Comparison of ENCODE assay signal across 8 cellular contexts in genomic region chr12:118373628-118374027, GRCh38. TPM values are rescaled to one million over a fixed set of nuclear protein-coding genes. Genes with fewer than 3 reads are reported as not detected.
A peak's percentile ranks its signal among the peaks of the same experiment; 100 is the strongest.
DNase-seq lines count a peak whose midpoint lies in the region; ATAC-seq, FAIRE-seq and TF ChIP-seq lines count a peak whose summit lies in the region.

No MANE protein-coding gene starts in this region.

- no peaks in the 10 kb centered on the region for H3K27me3 ChIP-seq in Caco-2 (replicated peaks; ENCODE audit: control insufficient read depth, insufficient read depth, low read length)
- H3K27me3 ChIP-seq in PC-9 (ENCODE audit: insufficient read depth, low read depth) = no peaks in the 10 kb centered on the region
- H3K27me3 ChIP-seq in pancreas = no peaks in the 10 kb centered on the region

- H3K4me1 ChIP-seq in Caco-2 (peaks cover 7% of the 10 kb centered on the region; the same call in 1 of the 2 replicates), PC-9 (replicated peaks; ENCODE audit: insufficient read depth) (peaks cover 30% of the 10 kb centered on the region), pancreas (peaks cover 7 to 15% (median 12%) of the 10 kb centered on the region in 3 donors)

- no peak for FAIRE-seq in pancreas (lab: Jason Lieb, UNC)

- no peaks in the 10 kb centered on the region for H3K9me3 ChIP-seq in Caco-2
- no peaks in the 10 kb centered on the region for H3K9me3 ChIP-seq in PC-9 (ENCODE audit: insufficient read depth, low read depth)
- H3K9me3 ChIP-seq in pancreas = no peaks in the 10 kb centered on the region

- DNase-seq in Caco-2 (no peak), PC-9 (no peak), epithelial cell of prostate (ENCODE audit: low read depth, low spot score) (no peak), pancreas (no peak), GM19238 (ENCODE audit: insufficient read length, low spot score) (no peak), kidney glomerular epithelial cell (lab: John Stamatoyannopoulos, UW) (no peak)

- H3K9me3 Mint-ChIP-seq in Caco-2 (ENCODE audit: unreplicated experiment) = no peaks in the 10 kb centered on the region

- peak overlapping the region; percentile 72 for H3K27ac ChIP-seq in PC-9
- peak overlapping the region; percentile 65 for H3K27ac ChIP-seq in epithelial cell of prostate
- H3K27ac ChIP-seq in pancreas = peak overlapping the region; percentile 31 to 94 (median 74)

- ATAC-seq in pancreas = no peak
- no peak for ATAC-seq in HG02938 (IDR thresholded peaks at IDR 0.05; ENCODE audit: unreplicated experiment)
- no peak for ATAC-seq in GM18517 (IDR thresholded peaks at IDR 0.05; ENCODE audit: unreplicated experiment)

- POLR2A ChIA-PET in Caco-2 (lab: Charles Lee) (interaction anchor here (0.5 kb wide), 2 partner anchors 108 to 252 kb away, joined by 3 to 6 read pairs; no protein-coding TSS in a partner anchor), PC-9 (lab: Charles Lee; ENCODE audit: unreplicated experiment) (interaction anchor here (0.7 kb wide), 1 partner anchor 1410 kb away, joined by 7 read pairs; no protein-coding TSS in a partner anchor)

- CTCF ChIA-PET in Caco-2 (lab: Charles Lee) = no interaction called here
- CTCF ChIA-PET in PC-9 (lab: Charles Lee) = interaction anchor here (0.6 kb wide), 1 partner anchor 312 kb away, joined by 5 read pairs; no protein-coding TSS in a partner anchor

- H2AFZ ChIP-seq in PC-9 = peak overlapping the region; percentile 75; the same call in 1 of the 2 replicates

- H3K4me2 ChIP-seq in PC-9 = peak overlapping the region; percentile 97

- no peaks in the 10 kb centered on the region for H3K27me3 Mint-ChIP-seq in Caco-2 (ENCODE audit: insufficient read depth, unreplicated experiment)

- peaks cover 15% of the 10 kb centered on the region for H3F3A ChIP-seq in PC-9 (ENCODE audit: insufficient read depth, low read depth)

- BruUV-seq in Caco-2 (replicated peaks; lab: Mats Ljungman, UMichigan) (no TSS peak), PC-9 (replicated peaks; lab: Mats Ljungman, UMichigan) (TSS peak; percentile 38)

- H4K20me1 ChIP-seq in PC-9 (ENCODE audit: insufficient read depth) = peaks cover 7% of the 10 kb centered on the region

- peak overlapping the region; percentile 86 for H3K27ac Mint-ChIP-seq in Caco-2 (ENCODE audit: unreplicated experiment)

- no peaks in the 10 kb centered on the region for H3K9me2 ChIP-seq in PC-9 (ENCODE audit: insufficient read depth)

- peaks cover 7% of the 10 kb centered on the region for H3K4me1 Mint-ChIP-seq in Caco-2 (ENCODE audit: low read depth, unreplicated experiment)

- peaks cover 66% of the 10 kb centered on the region for H3K79me2 ChIP-seq in PC-9 (ENCODE audit: low read depth)

- H3K36me3 Mint-ChIP-seq in Caco-2 (ENCODE audit: insufficient read depth, unreplicated experiment) = peaks cover 6% of the 10 kb centered on the region

- TF ChIP-seq CTCF in Caco-2 (IDR thresholded peaks at IDR 0.05; ENCODE audit: insufficient read depth in 1 of 2, low read depth in 1 of 2, low read length in 1 of 2, severe bottlenecking in 1 of 2, unreplicated experiment in 1 of 2) (no peak), PC-9 (conservative IDR thresholded peaks at IDR 0.05) (no peak), pancreas (IDR thresholded peaks at IDR 0.05) (no peak)

- WGBS in pancreas, 2 donors = 44 to 52% methylated on average over 5 of the region's 5 CpGs

- peak overlapping the region; percentile 93 for H3K4me3 Mint-ChIP-seq in Caco-2 (ENCODE audit: unreplicated experiment)

- intact Hi-C loops in Caco-2 (cut with micrococcal nuclease; ENCODE audit: unreplicated experiment) = loop anchor here (1.0 to 2.0 kb wide), 3 partner anchors 191 to 311 kb away; no protein-coding TSS in a partner anchor
- intact Hi-C loops in PC-9 (cut with micrococcal nuclease; ENCODE audit: unreplicated experiment) = loop anchor here (1.0 to 5.0 kb wide), 2 partner anchors 102 to 136 kb away; no protein-coding TSS in a partner anchor
- intact Hi-C loops in pancreas (cut with DNase I) = loop anchor here in 1 of 3 donors (10.0 kb wide), 3 partner anchors 189 to 499 kb away; no protein-coding TSS in a partner anchor

- peak overlapping the region; percentile 38 for H3K4me3 ChIP-seq in Caco-2 (ENCODE audit: low read depth, low read length)
- peak overlapping the region; percentile 70 for H3K4me3 ChIP-seq in PC-9
- peak overlapping the region in 3 of 4 donors; percentile 40 to 89 (median 68) for H3K4me3 ChIP-seq in pancreas

- no peaks in the 10 kb centered on the region for H3K36me3 ChIP-seq in Caco-2 (ENCODE audit: control insufficient read depth, insufficient read depth, low read length)
- no peaks in the 10 kb centered on the region for H3K36me3 ChIP-seq in PC-9 (ENCODE audit: low read depth)
- H3K36me3 ChIP-seq in pancreas = no peaks in the 10 kb centered on the region

RNA-seq across cellular contexts. Expression of gene TAOK3, which starts 0.9 kb away (rescaled TPM):
- 16.5 and 17.7 TPM in 2 replicates for total RNA-seq in Caco-2 (2022)
- total RNA-seq in PC-9 (2021) = 55.8 and 60.5 TPM in 2 replicates
- 10 to 100 TPM in 4 of 6 donors, 1 to 10 TPM in 2; 8.9 to 21.0 (median 12.5) TPM for total RNA-seq in pancreas
- polyA plus RNA-seq in pancreas = 10 to 100 TPM in 1 of 2 donors, 1 to 10 TPM in 1; 7.9 to 11.1 TPM

RNA-seq across cellular contexts. Expression of gene SUDS3, which starts 2.7 kb away (rescaled TPM):
- total RNA-seq in Caco-2 (2022) (39.1 and 42.8 TPM in 2 replicates), PC-9 (2021) (50.7 and 64.8 TPM in 2 replicates), pancreas (10 to 100 TPM; 12.5 to 26.8 (median 15.4) TPM)
- polyA plus RNA-seq in pancreas = 10 to 100 TPM; 10.6 to 14.8 TPM
